In genomic region chr10:31620236-31621151, GRCh38 we compare ENCODE assay signal across 9 cellular contexts.
DNase-seq lines count a peak whose midpoint lies in the region; ATAC-seq lines count a peak whose summit lies in the region.
"Had no signal": no experiment of that assay in that cellular context is flagged by ENCODE, and none has a peak within 500 bp of the region (broad histone marks: within the 10 kb centered on the region; RNA-seq: fewer than 3 reads in every experiment).

No MANE protein-coding gene starts in this region.

- peak overlapping the region; percentile 82 for H3K27ac ChIP-seq in SJCRH30

- peak; percentile 72 for DNase-seq in DMS 273 (lab: John Stamatoyannopoulos, UW; ENCODE audit: unreplicated experiment)
- DNase-seq in SJCRH30, result peak; percentile 97 to 99
- DNase-seq in Right ventricle myocardium inferior (ENCODE audit: missing footprints), result peak; percentile 80
- peak; percentile 90 for DNase-seq in posterior vena cava (ENCODE audit: low spot score)
- DNase-seq in NCI-H526 treated with DMSO at 0.1 percent for 48 hours (lab: John Stamatoyannopoulos, UW), result no peak
- no peak for DNase-seq in kidney tubule cell (ENCODE audit: low spot score)
- no peak for DNase-seq in activated naive CD4-positive, alpha-beta T cell treated with Interleukin-2 at 50 U/mL for 16 hours
- DNase-seq: Calu3 had no signal

- peaks cover 37% of the 10 kb centered on the region for H3K4me1 ChIP-seq in SJCRH30

- peak; percentile 68 for ATAC-seq in Right ventricle myocardium inferior
- no peak for ATAC-seq in HG03045 (IDR thresholded peaks at IDR 0.05; ENCODE audit: unreplicated experiment)

- H3K27me3 ChIP-seq in SJCRH30, result no peaks in the 10 kb centered on the region

- H3K9me3 ChIP-seq in SJCRH30 (replicated peaks), result no peaks in the 10 kb centered on the region; the same call in none of the 2 replicates

- H3K36me3 ChIP-seq in SJCRH30, result no peaks in the 10 kb centered on the region

- intact Hi-C loops in Right ventricle myocardium inferior (cut with DNase I), result loop anchor here (5.0 kb wide), 1 partner anchor 37 kb away; no protein-coding TSS in a partner anchor
- intact Hi-C loops in posterior vena cava (cut with DNase I), result no loop called here

- no peak overlapping the region for H3K4me3 ChIP-seq in SJCRH30

Comparison
In these comparisons a context has a peak if more than half of its experiments do, and no peak if none do; other contexts are left out.
1. DNase-seq: peak in DMS 273 (single experiment), SJCRH30 (2 of 2), Right ventricle myocardium inferior (single experiment) and posterior vena cava (single experiment); none in NCI-H526 treated with DMSO at 0.1 percent for 48 hours (single experiment), kidney tubule cell (single experiment) and activated naive CD4-positive, alpha-beta T cell treated with Interleukin-2 at 50 U/mL for 16 hours (single experiment).